ENCODE assay signal across 8 cellular contexts in the genomic region with DNA sequence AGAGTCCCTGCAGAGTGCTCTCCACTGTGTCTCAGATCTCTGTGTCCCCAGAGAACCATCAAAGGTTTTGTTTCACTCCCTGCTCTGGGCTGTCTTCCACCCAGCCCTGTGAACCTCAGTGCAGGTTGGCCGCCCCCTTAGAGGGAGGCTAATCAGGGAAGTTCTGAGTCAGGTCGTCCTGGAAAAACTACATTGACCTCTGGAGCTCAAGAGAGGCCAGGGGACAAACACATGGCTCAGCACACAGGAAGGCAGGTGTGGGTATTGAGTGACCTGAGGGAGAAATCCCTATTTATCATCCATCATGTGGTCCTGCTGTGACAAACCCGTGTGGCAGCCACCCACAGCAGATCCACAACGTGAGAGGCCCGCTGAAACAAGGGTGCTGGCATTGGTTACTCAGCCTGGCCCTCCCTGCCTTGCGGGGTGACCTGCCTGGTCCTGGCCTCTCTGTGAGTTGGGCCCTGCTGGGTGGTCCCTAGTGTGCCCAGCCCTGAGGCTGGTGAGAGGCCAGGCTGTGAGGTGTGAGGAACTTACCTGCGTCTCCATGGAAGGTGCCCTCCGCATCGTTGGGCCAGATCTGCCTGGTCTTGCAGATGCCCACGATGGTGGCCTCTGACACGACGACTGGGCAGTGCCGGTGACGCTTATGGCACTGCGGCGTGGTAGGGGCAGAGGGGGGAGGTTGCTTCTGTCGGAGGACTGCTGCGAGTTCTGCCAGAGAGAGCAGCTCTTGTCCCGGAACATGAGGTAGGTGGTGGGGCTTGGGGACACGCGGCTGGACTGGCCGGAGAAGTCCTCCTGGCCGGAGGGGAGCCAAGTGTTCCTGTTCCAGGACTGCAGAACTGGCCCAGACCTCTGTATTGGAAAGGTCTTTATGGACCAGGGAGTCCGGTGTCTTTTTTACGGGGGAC. TPM values are rescaled to one million over a fixed set of nuclear protein-coding genes. Genes with fewer than 3 reads are reported as not detected.
A peak's percentile ranks its signal among the peaks of the same experiment; 100 is the strongest.
DNase-seq lines count a peak whose midpoint lies in the region; ATAC-seq and TF ChIP-seq lines count a peak whose summit lies in the region.

No MANE protein-coding gene starts in this region.

- H3K4me3 ChIP-seq in AG09309 (ENCODE audit: control insufficient read depth, low read depth, low read length): peak overlapping the region; percentile 60

- in situ Hi-C loops in ACHN (cut with HindIII; ENCODE audit: low pct_ligation_motif_present, low pct_unique_long_range_greater_than_20kb, low sequenced_read_pairs): no loop called here

- peaks cover 10% of the 10 kb centered on the region for H3K36me3 Mint-ChIP-seq in activated naive CD8-positive, alpha-beta T cell treated with anti-CD3 and anti-CD28 coated beads, Interleukin-2, amount 50 U/mL, for 24 hours (ENCODE audit: low read depth)
- peaks cover 6 to 17% (median 9%) of the 10 kb centered on the region in 3 donors for H3K36me3 Mint-ChIP-seq in immature natural killer cell
- H3K36me3 Mint-ChIP-seq in stimulated activated memory B cell treated with anti-CD40 and anti-IgM and Interleukin-4, amounts not matched to agents 10 μg/mL and 1 μg/mL and 100 μg/mL, for 72 hours: peaks cover 12% of the 10 kb centered on the region

- peak overlapping the region; percentile 74 for H3K4me3 Mint-ChIP-seq in activated naive CD8-positive, alpha-beta T cell treated with anti-CD3 and anti-CD28 coated beads, Interleukin-2, amount 50 U/mL, for 24 hours
- peak overlapping the region; percentile 74 to 82 (median 79) for H3K4me3 Mint-ChIP-seq in immature natural killer cell
- peak overlapping the region; percentile 82 for H3K4me3 Mint-ChIP-seq in stimulated activated memory B cell treated with anti-CD40 and anti-IgM and Interleukin-4, amounts not matched to agents 10 μg/mL and 1 μg/mL and 100 μg/mL, for 72 hours

- no peaks in the 10 kb centered on the region for H3K27me3 Mint-ChIP-seq in activated naive CD8-positive, alpha-beta T cell treated with anti-CD3 and anti-CD28 coated beads, Interleukin-2, amount 50 U/mL, for 24 hours
- peaks cover 9 to 18% (median 12%) of the 10 kb centered on the region in 3 donors for H3K27me3 Mint-ChIP-seq in immature natural killer cell (ENCODE audit: low read depth in 3 of 3)
- H3K27me3 Mint-ChIP-seq in stimulated activated memory B cell treated with anti-CD40 and anti-IgM and Interleukin-4, amounts not matched to agents 10 μg/mL and 1 μg/mL and 100 μg/mL, for 72 hours: no peaks in the 10 kb centered on the region

- DNase-seq in AG09309 (ENCODE audit: low read depth) (no peak), HuH-7.5 (ENCODE audit: low spot score) (peak; percentile 44), immature natural killer cell (no peak), ACHN (no peak)
- DNase-seq in activated naive CD8-positive, alpha-beta T cell treated with anti-CD3 and anti-CD28 coated beads, Interleukin-2, amount 50 U/mL, for 24 hours: peak; percentile 28

- H3K9me3 Mint-ChIP-seq in activated naive CD8-positive, alpha-beta T cell treated with anti-CD3 and anti-CD28 coated beads, Interleukin-2, amount 50 U/mL, for 24 hours: no peaks in the 10 kb centered on the region
- peaks cover 0 to 16% (median 11%) of the 10 kb centered on the region in 6 donors for H3K9me3 Mint-ChIP-seq in immature natural killer cell
- H3K9me3 Mint-ChIP-seq in stimulated activated memory B cell treated with anti-CD40 and anti-IgM and Interleukin-4, amounts not matched to agents 10 μg/mL and 1 μg/mL and 100 μg/mL, for 72 hours: peaks cover 7% of the 10 kb centered on the region

- H3K27ac Mint-ChIP-seq in activated naive CD8-positive, alpha-beta T cell treated with anti-CD3 and anti-CD28 coated beads, Interleukin-2, amount 50 U/mL, for 24 hours: peak overlapping the region; percentile 74
- peak overlapping the region; percentile 80 to 90 (median 88) for H3K27ac Mint-ChIP-seq in immature natural killer cell
- peak overlapping the region; percentile 65 for H3K27ac Mint-ChIP-seq in stimulated activated memory B cell treated with anti-CD40 and anti-IgM and Interleukin-4, amounts not matched to agents 10 μg/mL and 1 μg/mL and 100 μg/mL, for 72 hours

- TF ChIP-seq CTCF in AG09309 (IDR thresholded peaks at IDR 0.05; ENCODE audit: control insufficient read depth, insufficient read depth, low read depth, low read length, missing control alignments): no peak

- ATAC-seq in activated naive CD8-positive, alpha-beta T cell treated with anti-CD3 and anti-CD28 coated beads, Interleukin-2, amount 50 U/mL, for 24 hours: peak; percentile 30
- peak; percentile 58 for ATAC-seq in stimulated activated memory B cell treated with anti-CD40 and anti-IgM and Interleukin-4, amounts not matched to agents 10 μg/mL and 1 μg/mL and 100 μg/mL, for 72 hours
- no peak for ATAC-seq in GM18907 (IDR thresholded peaks at IDR 0.05; ENCODE audit: unreplicated experiment)
- no peak for ATAC-seq in HG03025 (IDR thresholded peaks at IDR 0.05; ENCODE audit: low FRiP score, unreplicated experiment)

- peaks cover 55% of the 10 kb centered on the region for H3K4me1 Mint-ChIP-seq in activated naive CD8-positive, alpha-beta T cell treated with anti-CD3 and anti-CD28 coated beads, Interleukin-2, amount 50 U/mL, for 24 hours
- H3K4me1 Mint-ChIP-seq in immature natural killer cell: peaks cover 47% of the 10 kb centered on the region in 2 donors
- peaks cover 69% of the 10 kb centered on the region for H3K4me1 Mint-ChIP-seq in stimulated activated memory B cell treated with anti-CD40 and anti-IgM and Interleukin-4, amounts not matched to agents 10 μg/mL and 1 μg/mL and 100 μg/mL, for 72 hours

RNA-seq across cellular contexts. Expression of gene BCR, which starts 0.7 kb away (rescaled TPM):
- 10 to 100 TPM in 1 of 3 donors, 1 to 10 TPM in 2; 4.1 to 12.5 (median 5.6) TPM for polyA plus RNA-seq in immature natural killer cell

RNA-seq across cellular contexts. Expression of gene RAB36, which starts 34.4 kb away (rescaled TPM):
- 1 to 10 TPM in 2 of 3 donors, not detected in 1; 1.8 to 3.7 TPM for polyA plus RNA-seq in immature natural killer cell

RNA-seq across cellular contexts. Expression of gene RSPH14, which starts 37.8 kb away (rescaled TPM):
- polyA plus RNA-seq in immature natural killer cell: under 1 TPM in 2 of 3 donors, not detected in 1; 0.26 to 0.66 TPM

Comparison
In these comparisons a context has a peak if more than half of its experiments do, and no peak if none do; other contexts are left out.
1. DNase-seq: peak in HuH-7.5 (single experiment) and activated naive CD8-positive, alpha-beta T cell treated with anti-CD3 and anti-CD28 coated beads, Interleukin-2, amount 50 U/mL, for 24 hours (single experiment); none in AG09309 (single experiment), immature natural killer cell (0 of 3) and ACHN (single experiment).
2. ATAC-seq: peak in activated naive CD8-positive, alpha-beta T cell treated with anti-CD3 and anti-CD28 coated beads, Interleukin-2, amount 50 U/mL, for 24 hours (single experiment) and stimulated activated memory B cell treated with anti-CD40 and anti-IgM and Interleukin-4, amounts not matched to agents 10 μg/mL and 1 μg/mL and 100 μg/mL, for 72 hours (single experiment); none in GM18907 (single experiment) and HG03025 (single experiment).
3. Peak in every context shown above with its lines, with median percentiles within 50 percentile points of each other: H3K27ac Mint-ChIP-seq and H3K4me3 Mint-ChIP-seq.